8 cellular contexts compared by ENCODE assay signal in genomic region chr2:196277002-196277401, GRCh38.
DNase-seq lines count a peak whose midpoint lies in the region; ATAC-seq and TF ChIP-seq lines count a peak whose summit lies in the region.

No MANE protein-coding gene starts in this region.

- no peaks in the 10 kb centered on the region for H3K79me2 ChIP-seq in smooth muscle cell (ENCODE audit: low read depth)

- no peak for TF ChIP-seq POLR2A in esophagus muscularis mucosa (IDR thresholded peaks at IDR 0.05; ENCODE audit: low read depth)

- no peak overlapping the region for H3K9ac ChIP-seq in smooth muscle cell (ENCODE audit: low read depth)

- H4K20me1 ChIP-seq in smooth muscle cell (ENCODE audit: low read depth), result no peaks in the 10 kb centered on the region

- POLR2A ChIA-PET in BJ (lab: Charles Lee), result interaction anchor here (0.7 kb wide), 1 partner anchor 9 kb away, joined by 3 read pairs; no protein-coding TSS in a partner anchor

- 49% methylated on average over 2 of the region's 2 CpGs for WGBS in esophagus muscularis mucosa
- WGBS in smooth muscle cell (ENCODE audit: low lambda C conversion rate), result 30% methylated on average over 2 of the region's 2 CpGs

- no peaks in the 10 kb centered on the region for H3F3A ChIP-seq in smooth muscle cell (ENCODE audit: low read depth)

- intact Hi-C loops in esophagus muscularis mucosa (cut with DNase I), result no loop called here

- TF ChIP-seq CTCF in BJ (IDR thresholded peaks at IDR 0.05; ENCODE audit: insufficient read depth, low read depth, low read length) (peak; percentile 62), esophagus muscularis mucosa (IDR thresholded peaks at IDR 0.05) (peak; percentile 26 to 47 (median 35)), smooth muscle cell (IDR thresholded peaks at IDR 0.05; ENCODE audit: borderline replicate concordance, insufficient read depth, poor library complexity, severe bottlenecking) (peak; percentile 57)

- DNase-seq in BJ (ENCODE audit: low read depth) (no peak), SK-MEL-5 (ENCODE audit: low read depth, low spot score) (peak; percentile 50), esophagus muscularis mucosa (ENCODE audit: extremely low spot score) (no peak), smooth muscle cell (lab: John Stamatoyannopoulos, UW; ENCODE audit: unreplicated experiment) (no peak), substantia nigra (lab: John Stamatoyannopoulos, UW) (no peak)
- no peak for DNase-seq in stimulated activated CD4-positive, alpha-beta T cell treated with anti-CD3 and anti-CD28 coated beads, Interleukin-15, amount 100 ng/mL, for 24 hours

- no peak overlapping the region for H3K27ac ChIP-seq in esophagus muscularis mucosa (replicated peaks in 1 of 4)
- no peak overlapping the region for H3K27ac ChIP-seq in smooth muscle cell (ENCODE audit: low read depth)
- no peak overlapping the region for H3K27ac ChIP-seq in substantia nigra (ENCODE audit: low read depth, low read length, poor library complexity, severe bottlenecking)

- TF ChIP-seq EP300 in esophagus muscularis mucosa (IDR thresholded peaks at IDR 0.05), result no peak

- no peaks in the 10 kb centered on the region for H3K9me3 ChIP-seq in esophagus muscularis mucosa
- H3K9me3 ChIP-seq in smooth muscle cell (replicated peaks; ENCODE audit: low read depth), result no peaks in the 10 kb centered on the region

- no peak overlapping the region for H3K4me2 ChIP-seq in smooth muscle cell

- ATAC-seq in GM21390 (IDR thresholded peaks at IDR 0.05; ENCODE audit: unreplicated experiment) (peak; percentile 33), HG03280 (IDR thresholded peaks at IDR 0.05; ENCODE audit: unreplicated experiment) (no peak)

- no peaks in the 10 kb centered on the region for H3K27me3 ChIP-seq in BJ (ENCODE audit: control insufficient read depth, insufficient read depth, low read length)
- no peaks in the 10 kb centered on the region for H3K27me3 ChIP-seq in esophagus muscularis mucosa
- H3K27me3 ChIP-seq in smooth muscle cell (ENCODE audit: low read depth), result no peaks in the 10 kb centered on the region

- H3K36me3 ChIP-seq in BJ (ENCODE audit: control insufficient read depth, insufficient read depth, low read length) (no peaks in the 10 kb centered on the region), esophagus muscularis mucosa (peaks cover 0 to 6% (median 0%) of the 10 kb centered on the region in 4 donors), smooth muscle cell (ENCODE audit: low read depth) (no peaks in the 10 kb centered on the region)

- in situ Hi-C loops in SK-MEL-5 (cut with HindIII; ENCODE audit: low pct_unique_long_range_greater_than_20kb, low sequenced_read_pairs), result no loop called here

- CTCF ChIA-PET in BJ (lab: Yijun Ruan, JAX), result interaction anchor here (0.6 to 6.1 kb wide), 14 partner anchors 9 to 210 kb away, joined by 3 to 46 read pairs (median 4); partner anchors contain the start of genes DNAH7 and STK17B

- peaks cover 0 to 10% (median 4%) of the 10 kb centered on the region in 4 donors for H3K4me1 ChIP-seq in esophagus muscularis mucosa
- peaks cover 19% of the 10 kb centered on the region for H3K4me1 ChIP-seq in smooth muscle cell (ENCODE audit: low read depth)

- H3K4me3 ChIP-seq in BJ (ENCODE audit: low read depth, low read length), result no peak overlapping the region
- H3K4me3 ChIP-seq in esophagus muscularis mucosa, result no peak overlapping the region
- H3K4me3 ChIP-seq in smooth muscle cell, result no peak overlapping the region

- no peak overlapping the region for H2AFZ ChIP-seq in smooth muscle cell (ENCODE audit: low read depth)
